In genomic region chr10:50544095-50544856, GRCh38 we compare ENCODE assay signal across 23 cellular contexts.
DNase-seq lines count a peak whose midpoint lies in the region; ATAC-seq, FAIRE-seq and TF ChIP-seq lines count a peak whose summit lies in the region.
"Had no signal": no experiment of that assay in that cellular context is flagged by ENCODE, and none has a peak within 500 bp of the region (broad histone marks: within the 10 kb centered on the region; RNA-seq: fewer than 3 reads in every experiment).

No MANE protein-coding gene starts in this region.

- intact Hi-C loops in IMR-90 (cut with micrococcal nuclease): no loop called here
- intact Hi-C loops in kidney (cut with DNase I): no loop called here

- FAIRE-seq in kidney (lab: Jason Lieb, UNC): no peak

- H2BK20ac ChIP-seq in IMR-90 (ENCODE audit: low read depth, low read length): no peak overlapping the region

- H3K4ac ChIP-seq in IMR-90 (ENCODE audit: low read depth, low read length): no peak overlapping the region
- no peak overlapping the region for H3K4ac ChIP-seq in mesendoderm (ENCODE audit: low read depth, low read length)

- H3K9me3 Mint-ChIP-seq in activated T-cell treated with anti-CD3 and anti-CD28 coated beads, Interleukin-2, amount 50 U/mL, for 24 hours: peaks cover 19% of the 10 kb centered on the region
- peaks cover 2% of the 10 kb centered on the region for H3K9me3 Mint-ChIP-seq in activated naive CD8-positive, alpha-beta T cell treated with anti-CD3 and anti-CD28 coated beads, Interleukin-2, amount 10 ng/mL, durations not matched to agents 7 days and 5 days

- H3K27me3 Mint-ChIP-seq in activated T-cell treated with anti-CD3 and anti-CD28 coated beads, Interleukin-2, amount 50 U/mL, for 24 hours: no peaks in the 10 kb centered on the region
- H3K27me3 Mint-ChIP-seq in activated naive CD8-positive, alpha-beta T cell treated with anti-CD3 and anti-CD28 coated beads, Interleukin-2, amount 10 ng/mL, durations not matched to agents 7 days and 5 days: no peaks in the 10 kb centered on the region
- H3K27me3 Mint-ChIP-seq: progenitor cell of endocrine pancreas had no signal

- CTCF ChIA-PET in IMR-90 (lab: Yijun Ruan, JAX): interaction anchor here (1.0 kb wide), 1 partner anchor 11 kb away, joined by 3 read pairs; no protein-coding TSS in a partner anchor

- DNase-seq in activated T-cell treated with anti-CD3 and anti-CD28 coated beads, Interleukin-2, amount 50 U/mL, for 24 hours: no peak
- no peak for DNase-seq in activated T-cell treated with anti-CD3 and anti-CD28 coated beads, Interleukin-2, amount 50 U/mL, for 48 hours
- no peak for DNase-seq in IMR-90
- DNase-seq in activated naive CD8-positive, alpha-beta T cell treated with anti-CD3 and anti-CD28 coated beads, Interleukin-2, amount 10 ng/mL, durations not matched to agents 7 days and 5 days: no peak
- no peak for DNase-seq in mesendoderm
- DNase-seq in stimulated activated CD4-positive, alpha-beta T cell treated with anti-CD3 and anti-CD28 coated beads, Interleukin-4, amount 100 ng/mL, for 24 hours: no peak
- no peak for DNase-seq in GDM1 (lab: John Stamatoyannopoulos, UW)
- no peak for DNase-seq in kidney
- DNase-seq: activated naive CD4-positive, alpha-beta T cell treated with Interleukin-2 at 50 U/mL for 16 hours; amygdala; BE2C; DMS153; gastrocnemius medialis; HCEC 1CT; hippocampal formation; NCI-H1436 treated with DMSO at 0.1 percent for 48 hours; NCI-H748 treated with DMSO at 0.1 percent for 48 hours; Peyer's patch; SHP77; transverse colon had no signal

- peaks cover 88% of the 10 kb centered on the region for H3K4me1 Mint-ChIP-seq in activated T-cell treated with anti-CD3 and anti-CD28 coated beads, Interleukin-2, amount 50 U/mL, for 24 hours (ENCODE audit: low read depth)
- H3K4me1 Mint-ChIP-seq in activated naive CD8-positive, alpha-beta T cell treated with anti-CD3 and anti-CD28 coated beads, Interleukin-2, amount 10 ng/mL, durations not matched to agents 7 days and 5 days: peaks cover 52% of the 10 kb centered on the region

- in situ Hi-C loops in IMR-90 (cut with MboI; ENCODE audit: low sequenced_read_pairs): no loop called here

- no TSS peak for BruUV-seq in IMR-90 (replicated peaks; lab: Mats Ljungman, UMichigan)

- H3K9me1 ChIP-seq in IMR-90 (ENCODE audit: insufficient read depth, low read length): peaks cover 4% of the 10 kb centered on the region; the same call in 1 of the 2 replicates

- H2AK5ac ChIP-seq in IMR-90 (ENCODE audit: low read depth, low read length) (no peak overlapping the region), mesendoderm (ENCODE audit: low read length) (no peak overlapping the region)

- peaks cover 14% of the 10 kb centered on the region for H3K36me3 Mint-ChIP-seq in activated T-cell treated with anti-CD3 and anti-CD28 coated beads, Interleukin-2, amount 50 U/mL, for 24 hours (ENCODE audit: low read depth)
- peaks cover 26% of the 10 kb centered on the region for H3K36me3 Mint-ChIP-seq in activated naive CD8-positive, alpha-beta T cell treated with anti-CD3 and anti-CD28 coated beads, Interleukin-2, amount 10 ng/mL, durations not matched to agents 7 days and 5 days

- TF ChIP-seq POLR2A in IMR-90 (IDR thresholded peaks at IDR 0.05; ENCODE audit: low read depth, low read length): no peak

- H3K4me2 ChIP-seq in IMR-90 (ENCODE audit: low read depth, low read length): no peak overlapping the region
- no peak overlapping the region for H3K4me2 ChIP-seq in mesendoderm (ENCODE audit: low read length)

- H4K91ac ChIP-seq in IMR-90 (ENCODE audit: insufficient read depth, low read depth, low read length): no peak overlapping the region

- H4K8ac ChIP-seq in IMR-90 (ENCODE audit: low read depth in 2 of 2, low read length in 2 of 2) (no peak overlapping the region), mesendoderm (ENCODE audit: low read depth, low read length) (no peak overlapping the region)

- no peak overlapping the region for H3K4me3 Mint-ChIP-seq in activated T-cell treated with anti-CD3 and anti-CD28 coated beads, Interleukin-2, amount 50 U/mL, for 24 hours
- H3K4me3 Mint-ChIP-seq in activated naive CD8-positive, alpha-beta T cell treated with anti-CD3 and anti-CD28 coated beads, Interleukin-2, amount 10 ng/mL, durations not matched to agents 7 days and 5 days: no peak overlapping the region

- H3K36me3 ChIP-seq in IMR-90 (ENCODE audit: control insufficient read depth, insufficient read depth, low read length): no peaks in the 10 kb centered on the region
- H3K36me3 ChIP-seq in mesendoderm (ENCODE audit: control insufficient read depth, insufficient read depth, low read length): no peaks in the 10 kb centered on the region
- H3K36me3 ChIP-seq in kidney (ENCODE audit: control insufficient read depth in 1 of 2, insufficient read depth in 2 of 2, low read length in 2 of 2): no peaks in the 10 kb centered on the region
- H3K36me3 ChIP-seq: BE2C, gastrocnemius medialis, Peyer's patch, transverse colon had no signal

- H3K4me3 ChIP-seq in IMR-90 (ENCODE audit: insufficient read depth, low read depth, low read length) (no peak overlapping the region), mesendoderm (ENCODE audit: low read length) (no peak overlapping the region), kidney (ENCODE audit: low read length in 2 of 2) (no peak overlapping the region)
- H3K4me3 ChIP-seq: gastrocnemius medialis, Peyer's patch, transverse colon had no signal

- no peaks in the 10 kb centered on the region for H4K20me1 ChIP-seq in IMR-90 (ENCODE audit: insufficient read depth, low read length)

- H3K79me2 ChIP-seq in mesendoderm (ENCODE audit: control insufficient read depth, insufficient read depth, low read length): no peaks in the 10 kb centered on the region

- no peak overlapping the region for H2AK9ac ChIP-seq in IMR-90 (replicated peaks; ENCODE audit: low read depth, low read length, poor library complexity)

- no peaks in the 10 kb centered on the region for H3K9me3 ChIP-seq in IMR-90 (ENCODE audit: control insufficient read depth, insufficient read depth, low read length)
- no peaks in the 10 kb centered on the region for H3K9me3 ChIP-seq in kidney (ENCODE audit: control insufficient read depth in 1 of 2, low read length in 2 of 2)
- H3K9me3 ChIP-seq: BE2C, Peyer's patch, transverse colon had no signal

- no peak for ATAC-seq in IMR-90 (ENCODE audit: low read depth)
- no peak for ATAC-seq in activated naive CD8-positive, alpha-beta T cell treated with anti-CD3 and anti-CD28 coated beads, Interleukin-2, amount 10 ng/mL, durations not matched to agents 7 days and 5 days (ENCODE audit: low read depth)
- ATAC-seq: gastrocnemius medialis, left lobe of liver, sciatic nerve had no signal

- no peak overlapping the region for H3K18ac ChIP-seq in IMR-90 (ENCODE audit: low read depth, low read length)
- H3K18ac ChIP-seq in mesendoderm (ENCODE audit: low read length): peak overlapping the region; percentile 55

- no CpG with 5 or more reads among the region's 3 CpGs for WGBS in IMR-90 (ENCODE audit: extremely low coverage in 2 of 2, insufficient read length in 1 of 2), 2 experiments
- WGBS in mesendoderm (ENCODE audit: extremely low coverage, insufficient coverage, low lambda C conversion rate): no CpG with 5 or more reads among the region's 3 CpGs

- H3K23ac ChIP-seq in IMR-90 (ENCODE audit: low read depth, low read length) (no peak overlapping the region), mesendoderm (ENCODE audit: low read length) (no peak overlapping the region)

- no peak overlapping the region for H3K27ac ChIP-seq in IMR-90 (ENCODE audit: insufficient read depth, low read length)
- no peak overlapping the region for H3K27ac ChIP-seq in mesendoderm (ENCODE audit: low read depth, low read length)
- H3K27ac ChIP-seq in kidney (ENCODE audit: low read depth in 2 of 2, low read length in 2 of 2): no peak overlapping the region
- H3K27ac ChIP-seq: gastrocnemius medialis, Peyer's patch, transverse colon had no signal

- H2BK5ac ChIP-seq in IMR-90 (ENCODE audit: low read depth, low read length, poor library complexity, severe bottlenecking): no peak overlapping the region
- H2BK5ac ChIP-seq in mesendoderm (ENCODE audit: low read length): no peak overlapping the region

- peak overlapping the region; percentile 71 for H3K27ac Mint-ChIP-seq in activated T-cell treated with anti-CD3 and anti-CD28 coated beads, Interleukin-2, amount 50 U/mL, for 24 hours
- H3K27ac Mint-ChIP-seq in activated naive CD8-positive, alpha-beta T cell treated with anti-CD3 and anti-CD28 coated beads, Interleukin-2, amount 10 ng/mL, durations not matched to agents 7 days and 5 days: peak overlapping the region; percentile 64

- H2BK15ac ChIP-seq in IMR-90 (ENCODE audit: low read depth, low read length) (no peak overlapping the region), mesendoderm (replicated peaks; ENCODE audit: low read depth) (no peak overlapping the region)

- TF ChIP-seq RAD21 in IMR-90 (IDR thresholded peaks at IDR 0.05; ENCODE audit: low read length): no peak

- dilution Hi-C loops in IMR-90 (cut with HindIII; ENCODE audit: low sequenced_read_pairs, unreplicated experiment): no loop called here

- POLR2A ChIA-PET in IMR-90 (lab: Charles Lee; ENCODE audit: unreplicated experiment): no interaction called here
- POLR2A ChIA-PET in activated naive CD8-positive, alpha-beta T cell treated with anti-CD3 and anti-CD28 coated beads, Interleukin-2, amount 10 ng/mL, durations not matched to agents 7 days and 5 days (lab: Charles Lee): interaction anchor here (0.6 to 3.4 kb wide), 2 partner anchors 18 to 80 kb away, joined by 3 to 10 read pairs; partner anchors contain the start of gene SGMS1

- no peak overlapping the region for H2BK120ac ChIP-seq in IMR-90 (ENCODE audit: low read depth, low read length)
- no peak overlapping the region for H2BK120ac ChIP-seq in mesendoderm (ENCODE audit: low read depth, low read length)

- H3K4me1 ChIP-seq in IMR-90 (ENCODE audit: control insufficient read depth, insufficient read depth, low read length) (no peaks in the 10 kb centered on the region), mesendoderm (ENCODE audit: control insufficient read depth, low read depth, low read length) (no peaks in the 10 kb centered on the region), kidney (ENCODE audit: control insufficient read depth in 1 of 2, insufficient read depth in 1 of 2, low read depth in 1 of 2, low read length in 2 of 2) (peaks cover 0 to 2% of the 10 kb centered on the region in 2 donors)
- H3K4me1 ChIP-seq: BE2C had no signal

- H3K14ac ChIP-seq in IMR-90 (replicated peaks; ENCODE audit: low read depth, low read length): no peak overlapping the region

- H4K5ac ChIP-seq in IMR-90 (ENCODE audit: low read depth, low read length) (no peak overlapping the region), mesendoderm (ENCODE audit: low read length) (no peak overlapping the region)

- H3K9ac ChIP-seq in IMR-90 (ENCODE audit: low read depth, low read length) (no peak overlapping the region), mesendoderm (ENCODE audit: low read length) (no peak overlapping the region), kidney (ENCODE audit: low read length in 2 of 2) (no peak overlapping the region)

- H3K27me3 ChIP-seq in IMR-90 (ENCODE audit: control insufficient read depth, insufficient read depth, low read length): no peaks in the 10 kb centered on the region
- H3K27me3 ChIP-seq in mesendoderm (ENCODE audit: insufficient read depth, low read length, poor library complexity): no peaks in the 10 kb centered on the region
- H3K27me3 ChIP-seq: BE2C, gastrocnemius medialis, Peyer's patch, transverse colon had no signal

- TF ChIP-seq CTCF in IMR-90 (conservative IDR thresholded peaks at IDR 0.05; ENCODE audit: low read depth, low read length) (no peak), kidney (IDR thresholded peaks at IDR 0.05; ENCODE audit: borderline replicate concordance, extremely low read depth, insufficient read depth) (no peak)

- H3K56ac ChIP-seq in IMR-90 (ENCODE audit: extremely low read depth, insufficient read depth, low read length) (no peak overlapping the region), mesendoderm (ENCODE audit: low read length) (no peak overlapping the region)

- H3K79me1 ChIP-seq in IMR-90 (ENCODE audit: low read depth in 1 of 2, low read length in 2 of 2) (peaks cover 10 to 25% of the 10 kb centered on the region in 2 experiments), mesendoderm (ENCODE audit: low read length) (no peaks in the 10 kb centered on the region)

- no peak overlapping the region for H2AFZ ChIP-seq in IMR-90 (replicated peaks; ENCODE audit: low read length, poor library complexity)
